ENCODE assay signal across 21 cellular contexts in genomic region chr5:168818586-168818985, GRCh38.
A peak's percentile ranks its signal among the peaks of the same experiment; 100 is the strongest.
DNase-seq lines count a peak whose midpoint lies in the region; ATAC-seq and TF ChIP-seq lines count a peak whose summit lies in the region.
"Had no signal": no experiment of that assay in that cellular context is flagged by ENCODE, and none has a peak within 500 bp of the region (broad histone marks: within the 10 kb centered on the region; RNA-seq: fewer than 3 reads in every experiment).

No MANE protein-coding gene starts in this region.

- WGBS in SK-N-SH (ENCODE audit: low lambda C conversion rate) = 97% methylated on average over 3 of the region's 3 CpGs

- no peak for TF ChIP-seq EP300 in SK-N-SH (IDR thresholded peaks at IDR 0.05; ENCODE audit: borderline replicate concordance in 1 of 2, low read depth in 1 of 2, low read length in 1 of 2)

- no peaks in the 10 kb centered on the region for H3F3A ChIP-seq in SK-N-SH (replicated peaks; ENCODE audit: insufficient read depth)

- H2AFZ ChIP-seq in SK-N-SH (ENCODE audit: low read depth) = no peak overlapping the region
- H2AFZ ChIP-seq: GM23248 had no signal

- no peak for TF ChIP-seq CTCF in SK-N-SH (IDR thresholded peaks at IDR 0.05)
- no peak for TF ChIP-seq CTCF in left ventricle myocardium inferior (IDR thresholded peaks at IDR 0.05; ENCODE audit: borderline replicate concordance)
- TF ChIP-seq CTCF in upper lobe of right lung (IDR thresholded peaks at IDR 0.05) = no peak

- CTCF ChIA-PET in SK-N-SH (lab: Yijun Ruan, JAX) = interaction anchor here (1.1 kb wide), 1 partner anchor 61 kb away, joined by 3 read pairs; no protein-coding TSS in a partner anchor

- H3K79me2 ChIP-seq in SK-N-SH (ENCODE audit: insufficient read depth) = no peaks in the 10 kb centered on the region

- POLR2A ChIA-PET in SK-N-SH (lab: Yijun Ruan, JAX) = interaction anchor here (0.7 to 1.3 kb wide), 2 partner anchors 18 to 62 kb away, joined by 3 read pairs; no protein-coding TSS in a partner anchor

- H3K4me1 ChIP-seq in SK-N-SH (ENCODE audit: control insufficient read depth in 1 of 2, insufficient read depth in 2 of 2, low read depth in 1 of 2, low read length in 1 of 2) = peaks cover 0 to 89% of the 10 kb centered on the region in 2 experiments; a peak in 3 of 4 replicates
- H3K4me1 ChIP-seq in left ventricle myocardium inferior = peaks cover 43% of the 10 kb centered on the region
- no peaks in the 10 kb centered on the region for H3K4me1 ChIP-seq in upper lobe of right lung
- H3K4me1 ChIP-seq: stomach had no signal

- no peaks in the 10 kb centered on the region for H3K9me3 ChIP-seq in SK-N-SH
- no peaks in the 10 kb centered on the region for H3K9me3 ChIP-seq in left ventricle myocardium inferior (replicated peaks)
- no peaks in the 10 kb centered on the region for H3K9me3 ChIP-seq in upper lobe of right lung
- H3K9me3 ChIP-seq: stomach had no signal

- no peak overlapping the region for H3K9ac ChIP-seq in SK-N-SH
- H3K9ac ChIP-seq: GM23248 had no signal

- H3K27me3 ChIP-seq in SK-N-SH (ENCODE audit: insufficient read depth) (no peaks in the 10 kb centered on the region), left ventricle myocardium inferior (ENCODE audit: low read depth) (no peaks in the 10 kb centered on the region), upper lobe of right lung (peaks cover 71% of the 10 kb centered on the region)
- H3K27me3 ChIP-seq: stomach had no signal

- H3K27ac ChIP-seq in SK-N-SH (ENCODE audit: low read depth in 2 of 2, low read length in 1 of 2) (peak overlapping the region in 1 of 2 experiments; percentile 87; a peak in 2 of 4 replicates), left ventricle myocardium inferior (replicated peaks) (no peak overlapping the region), upper lobe of right lung (no peak overlapping the region)
- H3K27ac ChIP-seq: epithelial cell of prostate, GM23248, stomach had no signal

- H3K36me3 ChIP-seq in SK-N-SH (replicated peaks in 1 of 2; ENCODE audit: control insufficient read depth in 1 of 2, insufficient read depth in 2 of 2, low read length in 1 of 2) (peaks cover 30 to 93% of the 10 kb centered on the region in 2 experiments), left ventricle myocardium inferior (no peaks in the 10 kb centered on the region), upper lobe of right lung (no peaks in the 10 kb centered on the region)

- H3K4me2 ChIP-seq in SK-N-SH = no peak overlapping the region

- no peak for ATAC-seq in SK-N-SH treated with all-trans-retinoic acid at 6 μM for 48 hours
- ATAC-seq in upper lobe of right lung = peak; percentile 96
- ATAC-seq in GM18861 (IDR thresholded peaks at IDR 0.05; ENCODE audit: unreplicated experiment) = no peak
- no peak for ATAC-seq in HG02852 (IDR thresholded peaks at IDR 0.05; ENCODE audit: unreplicated experiment)

- H3K4me3 ChIP-seq in SK-N-SH (ENCODE audit: low read depth in 2 of 2, low read length in 1 of 2) (no peak overlapping the region), left ventricle myocardium inferior (no peak overlapping the region), upper lobe of right lung (no peak overlapping the region)
- H3K4me3 ChIP-seq: GM23248, stomach had no signal

- no peaks in the 10 kb centered on the region for H4K20me1 ChIP-seq in SK-N-SH (ENCODE audit: insufficient read depth)

- TF ChIP-seq RAD21 in SK-N-SH (IDR thresholded peaks at IDR 0.05; ENCODE audit: low read length) = no peak

- no peaks in the 10 kb centered on the region for H3K9me2 ChIP-seq in SK-N-SH

- DNase-seq in SK-N-SH = no peak
- DNase-seq in NCI-H524 (lab: John Stamatoyannopoulos, UW) = peak; percentile 54 to 80
- DNase-seq in left ventricle myocardium inferior = peak; percentile 20
- DNase-seq in upper lobe of right lung = peak; percentile 78
- no peak for DNase-seq in NCI-H526 (lab: John Stamatoyannopoulos, UW)
- DNase-seq: activated B cell treated with CpG ODN at 0.5 μM for 24 hours; activated CD4-positive, alpha-beta T cell treated with anti-CD3 and anti-CD28 coated beads, Interleukin-2, amount 50 U/mL, for 4 hours; activated effector memory CD4-positive, alpha-beta T cell treated with anti-CD3 and anti-CD28 coated beads, Interleukin-2, amount 50 U/mL, for 16 hours; Calu3; GM23248; IMR-90; NCI-H1436 treated with DMSO at 0.1 percent for 48 hours; NCI-H226; RPMI8226; stimulated activated CD4-positive, alpha-beta T cell treated with anti-CD3 and anti-CD28 coated beads, Interleukin-4, amount 100 ng/mL, for 4 hours; stomach; T1000 had no signal

- intact Hi-C loops in left ventricle myocardium inferior (cut with micrococcal nuclease) = no loop called here
- intact Hi-C loops in upper lobe of right lung (cut with DNase I) = no loop called here

TF ChIP-seq in SK-N-SH, 30 proteins besides CTCF, POLR2A, EP300 and RAD21:
- TF ChIP-seq GATA2 (CRISPR knock-in tag; IDR thresholded peaks at IDR 0.05) (0 out of 2 replicates have a peak, but pooled peaks have one; percentile 5), MAX (IDR thresholded peaks at IDR 0.05; ENCODE audit: low read depth) (no peak)

TF ChIP-seq in SK-N-SH treated with all-trans-retinoic acid at 6 μM for 48 hours, 23 proteins besides CTCF, POLR2A, EP300 and RAD21:
- TF ChIP-seq CSRNP3 (CRISPR knock-in tag; IDR thresholded peaks at IDR 0.05) (no peak), POU6F1 (CRISPR knock-in tag; IDR thresholded peaks at IDR 0.05; ENCODE audit: borderline replicate concordance, low read depth) (no peak), ESRRG (CRISPR knock-in tag; IDR thresholded peaks at IDR 0.05) (no peak), ZFP30 (CRISPR knock-in tag; IDR thresholded peaks at IDR 0.05) (no peak), ISL1 (CRISPR knock-in tag; IDR thresholded peaks at IDR 0.05) (no peak), ZNF565 (CRISPR knock-in tag; conservative IDR thresholded peaks at IDR 0.05; ENCODE audit: low read depth) (no peak), RARB (CRISPR knock-in tag; IDR thresholded peaks at IDR 0.05) (no peak), ZC3H10 (CRISPR knock-in tag; IDR thresholded peaks at IDR 0.05) (no peak), CSDC2 (CRISPR knock-in tag; IDR thresholded peaks at IDR 0.05) (no peak), TCF4 (CRISPR knock-in tag; IDR thresholded peaks at IDR 0.05; ENCODE audit: borderline replicate concordance) (no peak)

Comparison
In these comparisons a context has a peak if more than half of its experiments do, and no peak if none do; other contexts are left out.
1. DNase-seq: peak in NCI-H524 (2 of 2), left ventricle myocardium inferior (single experiment) and upper lobe of right lung (single experiment); none in SK-N-SH (single experiment) and NCI-H526 (0 of 2).